In genomic region chr3:50616770-50617095, GRCh38 we compare ENCODE assay signal across 8 cellular contexts. TPM values are rescaled to one million over a fixed set of nuclear protein-coding genes. Genes with fewer than 3 reads are reported as not detected.
DNase-seq lines count a peak whose midpoint lies in the region; ATAC-seq and TF ChIP-seq lines count a peak whose summit lies in the region.

No MANE protein-coding gene starts in this region.

- H3K27me3 ChIP-seq in DND-41 (ENCODE audit: insufficient read depth, low read length, poor library complexity) (no peaks in the 10 kb centered on the region), KMS-11 (ENCODE audit: insufficient read depth, low read depth) (no peaks in the 10 kb centered on the region), neural cell (ENCODE audit: insufficient read depth, low read depth, low read length) (peaks cover 8% of the 10 kb centered on the region)

- H3K4me1 Mint-ChIP-seq in activated T-helper 2 cell treated with anti-CD3 and anti-CD28 coated beads, Interferon-gamma antibody, Interleukin-2, Interleukin-4, amounts not matched to agents 10 μg/mL and 5 μg/mL and 100 μg/mL, durations not matched to agents 14 hours and 24 hours and 36 hours (ENCODE audit: low read depth) = peaks cover 55% of the 10 kb centered on the region
- peaks cover 72% of the 10 kb centered on the region for H3K4me1 Mint-ChIP-seq in stimulated activated naive CD8-positive, alpha-beta T cell treated with anti-CD3 and anti-CD28 coated beads, Interleukin-15, amount 100 ng/mL, for 72 hours

- peak; percentile 99 for DNase-seq in DND-41
- peak; percentile 95 for DNase-seq in RWPE1 (ENCODE audit: low spot score)
- peak; percentile 94 for DNase-seq in activated T-helper 2 cell treated with anti-CD3 and anti-CD28 coated beads, Interferon-gamma antibody, Interleukin-2, Interleukin-4, amounts not matched to agents 10 μg/mL and 5 μg/mL and 100 μg/mL, durations not matched to agents 14 hours and 24 hours and 36 hours (ENCODE audit: low spot score)
- peak; percentile 82 for DNase-seq in fibroblast of the aortic adventitia (ENCODE audit: low read depth)
- peak; percentile 98 for DNase-seq in stimulated activated naive CD8-positive, alpha-beta T cell treated with anti-CD3 and anti-CD28 coated beads, Interleukin-15, amount 100 ng/mL, for 72 hours

- TF ChIP-seq CTCF in DND-41 (IDR thresholded peaks at IDR 0.05; ENCODE audit: borderline replicate concordance, extremely low read depth, low read length, poor library complexity, severe bottlenecking) (no peak), KMS-11 (conservative IDR thresholded peaks at IDR 0.05; ENCODE audit: low read depth, low read length) (no peak), RWPE1 (conservative IDR thresholded peaks at IDR 0.05; ENCODE audit: low read depth) (no peak), fibroblast of the aortic adventitia (IDR thresholded peaks at IDR 0.05; ENCODE audit: insufficient read depth, low read length) (no peak), neural cell (IDR thresholded peaks at IDR 0.05; ENCODE audit: poor library complexity, severe bottlenecking) (no peak)

- H3K79me2 ChIP-seq in DND-41 (ENCODE audit: insufficient read depth, low read length) (peaks cover 90% of the 10 kb centered on the region), KMS-11 (ENCODE audit: insufficient read depth, low read depth) (no peaks in the 10 kb centered on the region), neural cell (replicated peaks; ENCODE audit: insufficient read depth, low read length) (no peaks in the 10 kb centered on the region)

- H3K9me2 ChIP-seq in neural cell (ENCODE audit: insufficient read depth, low read length) = no peaks in the 10 kb centered on the region

- TF ChIP-seq EP300 in neural cell (conservative IDR thresholded peaks at IDR 0.05; ENCODE audit: poor library complexity, severe bottlenecking) = no peak

- peaks cover 77% of the 10 kb centered on the region for H3K36me3 Mint-ChIP-seq in activated T-helper 2 cell treated with anti-CD3 and anti-CD28 coated beads, Interferon-gamma antibody, Interleukin-2, Interleukin-4, amounts not matched to agents 10 μg/mL and 5 μg/mL and 100 μg/mL, durations not matched to agents 14 hours and 24 hours and 36 hours (ENCODE audit: low read depth)

- peak overlapping the region; percentile 92 for H3K4me3 Mint-ChIP-seq in activated T-helper 2 cell treated with anti-CD3 and anti-CD28 coated beads, Interferon-gamma antibody, Interleukin-2, Interleukin-4, amounts not matched to agents 10 μg/mL and 5 μg/mL and 100 μg/mL, durations not matched to agents 14 hours and 24 hours and 36 hours (ENCODE audit: low read depth)
- H3K4me3 Mint-ChIP-seq in stimulated activated naive CD8-positive, alpha-beta T cell treated with anti-CD3 and anti-CD28 coated beads, Interleukin-15, amount 100 ng/mL, for 72 hours = peak overlapping the region; percentile 89 to 99

- peaks cover 63% of the 10 kb centered on the region for H3K36me3 ChIP-seq in DND-41 (ENCODE audit: insufficient read depth, low read length)
- H3K36me3 ChIP-seq in KMS-11 (ENCODE audit: insufficient read depth) = no peaks in the 10 kb centered on the region
- H3K36me3 ChIP-seq in neural cell (ENCODE audit: insufficient read depth, low read length) = no peaks in the 10 kb centered on the region

- H3K4me2 ChIP-seq in DND-41 (ENCODE audit: insufficient read depth, low read length) (peak overlapping the region; percentile 75), KMS-11 (peak overlapping the region; percentile 78), neural cell (ENCODE audit: low read length) (peak overlapping the region; percentile 87)

- CTCF ChIA-PET in RWPE1 (lab: Yijun Ruan, JAX) = interaction anchor here (1.0 to 2.0 kb wide), 4 partner anchors 15 to 694 kb away, joined by 3 to 16 read pairs (median 4); no protein-coding TSS in a partner anchor

- no peak for TF ChIP-seq RAD21 in neural cell (conservative IDR thresholded peaks at IDR 0.05)

- intact Hi-C loops in activated T-helper 2 cell treated with anti-CD3 and anti-CD28 coated beads, Interferon-gamma antibody, Interleukin-2, Interleukin-4, amounts not matched to agents 10 μg/mL and 5 μg/mL and 100 μg/mL, durations not matched to agents 14 hours and 24 hours and 36 hours (cut with micrococcal nuclease) = loop anchor here (1.0 to 10.0 kb wide), 5 partner anchors 36 to 1068 kb away; partner anchors contain the start of genes CYB561D2 and NPRL2

- ATAC-seq in DND-41 (ENCODE audit: insufficient read depth, low read depth) (peak; percentile 43), GM21723 (IDR thresholded peaks at IDR 0.05; ENCODE audit: unreplicated experiment) (peak; percentile 62)
- peak; percentile 63 for ATAC-seq in stimulated activated naive CD8-positive, alpha-beta T cell treated with anti-CD3 and anti-CD28 coated beads, Interleukin-15, amount 100 ng/mL, for 72 hours

- H4K20me1 ChIP-seq in DND-41 (ENCODE audit: insufficient read depth, low read length) = peaks cover 22% of the 10 kb centered on the region
- H4K20me1 ChIP-seq in KMS-11 (ENCODE audit: insufficient read depth) = no peaks in the 10 kb centered on the region
- H4K20me1 ChIP-seq in neural cell (ENCODE audit: insufficient read depth) = no peaks in the 10 kb centered on the region

- H3K4me1 ChIP-seq in DND-41 (ENCODE audit: insufficient read depth, low read length) (peaks cover 81% of the 10 kb centered on the region), KMS-11 (ENCODE audit: low read depth, poor library complexity, severe bottlenecking) (peaks cover 19% of the 10 kb centered on the region)

- H3K27ac ChIP-seq in DND-41 (ENCODE audit: low read length) = peak overlapping the region; percentile 80
- no peak overlapping the region for H3K27ac ChIP-seq in KMS-11
- H3K27ac ChIP-seq in RWPE1 = peak overlapping the region; percentile 84
- no peak overlapping the region for H3K27ac ChIP-seq in neural cell (ENCODE audit: low read length)

- peak overlapping the region; percentile 92 for H3K27ac Mint-ChIP-seq in activated T-helper 2 cell treated with anti-CD3 and anti-CD28 coated beads, Interferon-gamma antibody, Interleukin-2, Interleukin-4, amounts not matched to agents 10 μg/mL and 5 μg/mL and 100 μg/mL, durations not matched to agents 14 hours and 24 hours and 36 hours
- peak overlapping the region; percentile 85 to 89 for H3K27ac Mint-ChIP-seq in stimulated activated naive CD8-positive, alpha-beta T cell treated with anti-CD3 and anti-CD28 coated beads, Interleukin-15, amount 100 ng/mL, for 72 hours

- H3K27me3 Mint-ChIP-seq in activated T-helper 2 cell treated with anti-CD3 and anti-CD28 coated beads, Interferon-gamma antibody, Interleukin-2, Interleukin-4, amounts not matched to agents 10 μg/mL and 5 μg/mL and 100 μg/mL, durations not matched to agents 14 hours and 24 hours and 36 hours (ENCODE audit: low read depth) = no peaks in the 10 kb centered on the region
- H3K27me3 Mint-ChIP-seq in stimulated activated naive CD8-positive, alpha-beta T cell treated with anti-CD3 and anti-CD28 coated beads, Interleukin-15, amount 100 ng/mL, for 72 hours = no peaks in the 10 kb centered on the region

- H3K9me3 ChIP-seq in DND-41 (ENCODE audit: insufficient read depth, low read length, severe bottlenecking) (no peaks in the 10 kb centered on the region), neural cell (ENCODE audit: low read length) (no peaks in the 10 kb centered on the region)

- H3F3A ChIP-seq in neural cell (ENCODE audit: insufficient read depth, low read length, poor library complexity, severe bottlenecking) = peaks cover 5% of the 10 kb centered on the region

- POLR2A ChIA-PET in RWPE1 (lab: Yijun Ruan, JAX; ENCODE audit: low non-redundant PET) = no interaction called here

- H3K9ac ChIP-seq in DND-41 (ENCODE audit: low read depth, low read length) = peak overlapping the region; percentile 93
- H3K9ac ChIP-seq in KMS-11 = no peak overlapping the region
- H3K9ac ChIP-seq in neural cell (ENCODE audit: low read length) = peak overlapping the region; percentile 18

- no peaks in the 10 kb centered on the region for H3K9me3 Mint-ChIP-seq in activated T-helper 2 cell treated with anti-CD3 and anti-CD28 coated beads, Interferon-gamma antibody, Interleukin-2, Interleukin-4, amounts not matched to agents 10 μg/mL and 5 μg/mL and 100 μg/mL, durations not matched to agents 14 hours and 24 hours and 36 hours
- H3K9me3 Mint-ChIP-seq in stimulated activated naive CD8-positive, alpha-beta T cell treated with anti-CD3 and anti-CD28 coated beads, Interleukin-15, amount 100 ng/mL, for 72 hours = no peaks in the 10 kb centered on the region

- H3K4me3 ChIP-seq in DND-41 (ENCODE audit: low read depth in 1 of 2, low read length in 2 of 2) = peak overlapping the region; percentile 14 to 59; a peak in 3 of 4 replicates
- no peak overlapping the region for H3K4me3 ChIP-seq in KMS-11 (IDR thresholded peaks at IDR 0.05; ENCODE audit: insufficient read depth, low read depth, low read length)
- H3K4me3 ChIP-seq in fibroblast of the aortic adventitia (ENCODE audit: low read depth, low read length) = peak overlapping the region; percentile 72
- H3K4me3 ChIP-seq in neural cell (ENCODE audit: low read length) = peak overlapping the region; percentile 91

- H2AFZ ChIP-seq in DND-41 (ENCODE audit: low read depth, low read length) (peak overlapping the region; percentile 21), KMS-11 (ENCODE audit: low read depth) (peak overlapping the region; percentile 65), neural cell (ENCODE audit: low read depth, low read length) (no peak overlapping the region)

RNA-seq across cellular contexts. Expression of gene MAPKAPK3, which starts 0.2 kb away (rescaled TPM):
- total RNA-seq in activated T-helper 2 cell treated with anti-CD3 and anti-CD28 coated beads, Interferon-gamma antibody, Interleukin-2, Interleukin-4, amounts not matched to agents 10 μg/mL and 5 μg/mL and 100 μg/mL, durations not matched to agents 14 hours and 24 hours and 36 hours = 178 and 190 TPM in 2 replicates
- 16.0 and 55.2 TPM in 2 replicates for total RNA-seq in fibroblast of the aortic adventitia (ENCODE audit: low replicate concordance)
- 4.3 and 6.6 TPM in 2 replicates for polyA plus RNA-seq in neural cell
- polyA minus RNA-seq in neural cell = 5.3 and 5.8 TPM in 2 replicates

RNA-seq across cellular contexts. Expression of gene CISH, which starts 5.2 kb away (rescaled TPM):
- total RNA-seq in activated T-helper 2 cell treated with anti-CD3 and anti-CD28 coated beads, Interferon-gamma antibody, Interleukin-2, Interleukin-4, amounts not matched to agents 10 μg/mL and 5 μg/mL and 100 μg/mL, durations not matched to agents 14 hours and 24 hours and 36 hours = 351 and 355 TPM in 2 replicates
- 0.98 and 1.4 TPM in 2 replicates for total RNA-seq in fibroblast of the aortic adventitia (ENCODE audit: low replicate concordance)
- polyA plus RNA-seq in neural cell = not detected in 2 replicates
- not detected in 2 replicates for polyA minus RNA-seq in neural cell

RNA-seq across cellular contexts. Expression of gene HEMK1, which starts 47.4 kb away (rescaled TPM):
- 61.7 and 68.7 TPM in 2 replicates for total RNA-seq in activated T-helper 2 cell treated with anti-CD3 and anti-CD28 coated beads, Interferon-gamma antibody, Interleukin-2, Interleukin-4, amounts not matched to agents 10 μg/mL and 5 μg/mL and 100 μg/mL, durations not matched to agents 14 hours and 24 hours and 36 hours
- 5.0 and 14.4 TPM in 2 replicates for total RNA-seq in fibroblast of the aortic adventitia (ENCODE audit: low replicate concordance)
- 24.4 and 36.8 TPM in 2 replicates for polyA plus RNA-seq in neural cell
- polyA minus RNA-seq in neural cell = 12.5 and 13.6 TPM in 2 replicates

RNA-seq across cellular contexts. Expression of gene C3orf18, which starts 49.2 kb away (rescaled TPM):
- 35.2 and 37.2 TPM in 2 replicates for total RNA-seq in activated T-helper 2 cell treated with anti-CD3 and anti-CD28 coated beads, Interferon-gamma antibody, Interleukin-2, Interleukin-4, amounts not matched to agents 10 μg/mL and 5 μg/mL and 100 μg/mL, durations not matched to agents 14 hours and 24 hours and 36 hours
- 13.3 and 16.4 TPM in 2 replicates for total RNA-seq in fibroblast of the aortic adventitia (ENCODE audit: low replicate concordance)
- 24.5 and 39.9 TPM in 2 replicates for polyA plus RNA-seq in neural cell
- polyA minus RNA-seq in neural cell = 13.4 and 14.4 TPM in 2 replicates

RNA-seq across cellular contexts. Expression of gene DOCK3, which starts 58.0 kb away (rescaled TPM):
- total RNA-seq in activated T-helper 2 cell treated with anti-CD3 and anti-CD28 coated beads, Interferon-gamma antibody, Interleukin-2, Interleukin-4, amounts not matched to agents 10 μg/mL and 5 μg/mL and 100 μg/mL, durations not matched to agents 14 hours and 24 hours and 36 hours = 1.1 and 1.4 TPM in 2 replicates
- total RNA-seq in fibroblast of the aortic adventitia (ENCODE audit: low replicate concordance) = 0.36 and 0.41 TPM in 2 replicates
- 15.6 and 18.7 TPM in 2 replicates for polyA plus RNA-seq in neural cell
- polyA minus RNA-seq in neural cell = 43.6 and 49.9 TPM in 2 replicates

Comparison
In these comparisons a context has a peak if more than half of its experiments do, and no peak if none do; other contexts are left out.
1. H3K27ac ChIP-seq: peak in DND-41 (single experiment) and RWPE1 (single experiment); none in KMS-11 (single experiment) and neural cell (single experiment).
2. RNA of gene CISH, which starts 5.2 kb away (total RNA-seq): 351 to 355 TPM in activated T-helper 2 cell treated with anti-CD3 and anti-CD28 coated beads, Interferon-gamma antibody, Interleukin-2, Interleukin-4, amounts not matched to agents 10 μg/mL and 5 μg/mL and 100 μg/mL, durations not matched to agents 14 hours and 24 hours and 36 hours; 0.98 to 1.4 TPM in fibroblast of the aortic adventitia; every median in the first group is over 100 times any median in the second.
3. Peak in every context shown above with its lines, with median percentiles within 50 percentile points of each other: ATAC-seq, DNase-seq and H3K4me2 ChIP-seq.